Comparison of ENCODE assay signal across 8 cellular contexts in genomic region chr5:119437785-119438377, GRCh38. TPM values are rescaled to one million over a fixed set of nuclear protein-coding genes. Genes with fewer than 3 reads are reported as not detected.
DNase-seq lines count a peak whose midpoint lies in the region; ATAC-seq and TF ChIP-seq lines count a peak whose summit lies in the region.
"Not testable (repeated sequence)": the region's sequence is repeated elsewhere in the genome, so short reads cannot be mapped to it uniquely, and the experiment has no call there.

No MANE protein-coding gene starts in this region.

- intact Hi-C loops in dendritic cell treated with granulocyte-macrophage colony-stimulating factor and Interleukin-4, amounts not matched to agents 40 ng/mL and 50 ng/mL, for 4 days (cut with micrococcal nuclease): not testable (repeated sequence)

- DNase-seq in CD4-positive, CD25-positive, alpha-beta regulatory T cell; HL-60 (ENCODE audit: low read depth in 1 of 2, low spot score in 1 of 2); T-helper 17 cell; memory B cell (ENCODE audit: low spot score in 2 of 2); naive thymus-derived CD8-positive, alpha-beta T cell: not testable (repeated sequence)

- not testable (repeated sequence) for H3K4me1 Mint-ChIP-seq in CD4-positive, CD25-positive, alpha-beta regulatory T cell; T-helper 17 cell
- peaks cover 43% of the 10 kb centered on the region for H3K4me1 Mint-ChIP-seq in dendritic cell treated with granulocyte-macrophage colony-stimulating factor and Interleukin-4, amounts not matched to agents 40 ng/mL and 50 ng/mL, for 4 days (ENCODE audit: low read depth)
- peaks cover 12% of the 10 kb centered on the region for H3K4me1 Mint-ChIP-seq in memory B cell
- peaks cover 5 to 21% (median 11%) of the 10 kb centered on the region in 4 donors for H3K4me1 Mint-ChIP-seq in naive thymus-derived CD8-positive, alpha-beta T cell
- H3K4me1 Mint-ChIP-seq in stimulated activated naive CD8-positive, alpha-beta T cell treated with anti-CD3 and anti-CD28 coated beads, Interleukin-15, Interleukin-2, amounts not matched to agents 100 ng/mL and 50 ng/mL, for 24 hours (ENCODE audit: low read depth): peaks cover 26% of the 10 kb centered on the region

- not testable (repeated sequence) for H3K4me3 ChIP-seq in CD4-positive, CD25-positive, alpha-beta regulatory T cell (ENCODE audit: low read depth, low read length); HL-60 (replicated peaks; ENCODE audit: insufficient read depth, low read length); neutrophil (ENCODE audit: low read depth in 1 of 2, low read length in 1 of 2)

- POLR2A ChIA-PET in naive thymus-derived CD8-positive, alpha-beta T cell (lab: Charles Lee): not testable (repeated sequence)

- H3K27ac ChIP-seq in CD4-positive, CD25-positive, alpha-beta regulatory T cell (ENCODE audit: insufficient read depth, low read length, poor library complexity, severe bottlenecking): not testable (repeated sequence)
- peak overlapping the region; percentile 66 for H3K27ac ChIP-seq in HL-60 (replicated peaks)
- H3K27ac ChIP-seq in neutrophil: peak overlapping the region; percentile 14

- H3K4me3 Mint-ChIP-seq in CD4-positive, CD25-positive, alpha-beta regulatory T cell; T-helper 17 cell; dendritic cell treated with granulocyte-macrophage colony-stimulating factor and Interleukin-4, amounts not matched to agents 40 ng/mL and 50 ng/mL, for 4 days; memory B cell; stimulated activated naive CD8-positive, alpha-beta T cell treated with anti-CD3 and anti-CD28 coated beads, Interleukin-15, Interleukin-2, amounts not matched to agents 100 ng/mL and 50 ng/mL, for 24 hours: not testable (repeated sequence)
- H3K4me3 Mint-ChIP-seq in naive thymus-derived CD8-positive, alpha-beta T cell: peak overlapping the region in 4 of 10 donors; percentile 1 to 79 (median 22)

- H3K36me3 Mint-ChIP-seq in CD4-positive, CD25-positive, alpha-beta regulatory T cell; T-helper 17 cell (ENCODE audit: low read depth); dendritic cell treated with granulocyte-macrophage colony-stimulating factor and Interleukin-4, amounts not matched to agents 40 ng/mL and 50 ng/mL, for 4 days (ENCODE audit: low read depth); naive thymus-derived CD8-positive, alpha-beta T cell; stimulated activated naive CD8-positive, alpha-beta T cell treated with anti-CD3 and anti-CD28 coated beads, Interleukin-15, Interleukin-2, amounts not matched to agents 100 ng/mL and 50 ng/mL, for 24 hours (ENCODE audit: low read depth): not testable (repeated sequence)
- H3K36me3 Mint-ChIP-seq in memory B cell: peaks cover 12% of the 10 kb centered on the region

- ATAC-seq in CD4-positive, CD25-positive, alpha-beta regulatory T cell (ENCODE audit: low read depth in 2 of 2); T-helper 17 cell; memory B cell (ENCODE audit: low read depth); naive thymus-derived CD8-positive, alpha-beta T cell: not testable (repeated sequence)

- H3K27me3 ChIP-seq in CD4-positive, CD25-positive, alpha-beta regulatory T cell (ENCODE audit: control insufficient read depth, insufficient read depth, low read length); HL-60 (ENCODE audit: insufficient read depth, poor library complexity, severe bottlenecking); neutrophil: not testable (repeated sequence)

- peaks cover 49% of the 10 kb centered on the region for H3K27me3 Mint-ChIP-seq in CD4-positive, CD25-positive, alpha-beta regulatory T cell
- peaks cover 42% of the 10 kb centered on the region for H3K27me3 Mint-ChIP-seq in T-helper 17 cell
- H3K27me3 Mint-ChIP-seq in dendritic cell treated with granulocyte-macrophage colony-stimulating factor and Interleukin-4, amounts not matched to agents 40 ng/mL and 50 ng/mL, for 4 days; memory B cell: not testable (repeated sequence)
- H3K27me3 Mint-ChIP-seq in naive thymus-derived CD8-positive, alpha-beta T cell: peaks cover 6 to 30% (median 17%) of the 10 kb centered on the region in 5 donors
- H3K27me3 Mint-ChIP-seq in stimulated activated naive CD8-positive, alpha-beta T cell treated with anti-CD3 and anti-CD28 coated beads, Interleukin-15, Interleukin-2, amounts not matched to agents 100 ng/mL and 50 ng/mL, for 24 hours: peaks cover 25% of the 10 kb centered on the region

- peak overlapping the region in 2 of 3 donors; percentile 61 to 66 for H3K27ac Mint-ChIP-seq in CD4-positive, CD25-positive, alpha-beta regulatory T cell
- H3K27ac Mint-ChIP-seq in T-helper 17 cell (peak overlapping the region; percentile 30), memory B cell (peak overlapping the region; percentile 43)
- H3K27ac Mint-ChIP-seq in dendritic cell treated with granulocyte-macrophage colony-stimulating factor and Interleukin-4, amounts not matched to agents 40 ng/mL and 50 ng/mL, for 4 days: peak overlapping the region; percentile 37
- H3K27ac Mint-ChIP-seq in naive thymus-derived CD8-positive, alpha-beta T cell: peak overlapping the region in 6 of 10 donors; percentile 32 to 85 (median 62)
- H3K27ac Mint-ChIP-seq in stimulated activated naive CD8-positive, alpha-beta T cell treated with anti-CD3 and anti-CD28 coated beads, Interleukin-15, Interleukin-2, amounts not matched to agents 100 ng/mL and 50 ng/mL, for 24 hours: peak overlapping the region; percentile 42

- TF ChIP-seq CTCF in HL-60 (IDR thresholded peaks at IDR 0.05; ENCODE audit: insufficient read depth, low read length); neutrophil (IDR thresholded peaks at IDR 0.05): not testable (repeated sequence)

- not testable (repeated sequence) for H3K9me3 Mint-ChIP-seq in CD4-positive, CD25-positive, alpha-beta regulatory T cell; dendritic cell treated with granulocyte-macrophage colony-stimulating factor and Interleukin-4, amounts not matched to agents 40 ng/mL and 50 ng/mL, for 4 days; memory B cell; naive thymus-derived CD8-positive, alpha-beta T cell; stimulated activated naive CD8-positive, alpha-beta T cell treated with anti-CD3 and anti-CD28 coated beads, Interleukin-15, Interleukin-2, amounts not matched to agents 100 ng/mL and 50 ng/mL, for 24 hours

- H3K9me3 ChIP-seq in CD4-positive, CD25-positive, alpha-beta regulatory T cell (ENCODE audit: control insufficient read depth in 2 of 2, low read length in 2 of 2); T-helper 17 cell (ENCODE audit: control insufficient read depth, low read length, poor library complexity, severe bottlenecking); neutrophil: not testable (repeated sequence)

- H3K4me1 ChIP-seq in CD4-positive, CD25-positive, alpha-beta regulatory T cell (ENCODE audit: control insufficient read depth, insufficient read depth, low read length, poor library complexity, severe bottlenecking): not testable (repeated sequence)
- peaks cover 0 to 28% of the 10 kb centered on the region in 2 experiments for H3K4me1 ChIP-seq in neutrophil (ENCODE audit: control insufficient read depth in 1 of 2, insufficient read depth in 1 of 2, low read depth in 1 of 2, low read length in 1 of 2)

- H3K36me3 ChIP-seq in CD4-positive, CD25-positive, alpha-beta regulatory T cell (ENCODE audit: control insufficient read depth, insufficient read depth, low read length); neutrophil: not testable (repeated sequence)

RNA-seq across cellular contexts. Expression of gene HSD17B4, which starts 14.4 kb away (rescaled TPM):
- total RNA-seq in CD4-positive, CD25-positive, alpha-beta regulatory T cell: 31.5 TPM
- 10 to 100 TPM; 31.3 to 73.3 (median 41.0) TPM for polyA plus RNA-seq in CD4-positive, CD25-positive, alpha-beta regulatory T cell
- total RNA-seq in T-helper 17 cell: 10 to 100 TPM; 26.3 to 38.6 TPM
- 10 to 100 TPM; 49.4 to 51.7 TPM for total RNA-seq in naive thymus-derived CD8-positive, alpha-beta T cell
- 10 to 100 TPM; 43.3 to 64.9 (median 47.3) TPM for polyA plus RNA-seq in naive thymus-derived CD8-positive, alpha-beta T cell
